Comparison of ENCODE assay signal across 24 cellular contexts in genomic region chr3:162945626-162946025, GRCh38.
A peak's percentile ranks its signal among the peaks of the same experiment; 100 is the strongest.
DNase-seq lines count a peak whose midpoint lies in the region; ATAC-seq and TF ChIP-seq lines count a peak whose summit lies in the region.
"Had no signal": no experiment of that assay in that cellular context is flagged by ENCODE, and none has a peak within 500 bp of the region (broad histone marks: within the 10 kb centered on the region; RNA-seq: fewer than 3 reads in every experiment).

No MANE protein-coding gene starts in this region.

- no peak overlapping the region for H3K4me2 ChIP-seq in PC-3 (ENCODE audit: low read length)
- H3K4me2 ChIP-seq: BLaER1 had no signal

- H2AFZ ChIP-seq in PC-3 (ENCODE audit: low read length): no peak overlapping the region

- BruUV-seq in PC-3 (replicated peaks; lab: Mats Ljungman, UMichigan): no TSS peak

- H3K9ac ChIP-seq in PC-3 (ENCODE audit: low read length): no peak overlapping the region
- H3K9ac ChIP-seq: BLaER1 had no signal

- no peaks in the 10 kb centered on the region for H3K79me2 ChIP-seq in PC-3 (ENCODE audit: low read length)

- no peaks in the 10 kb centered on the region for H3F3A ChIP-seq in PC-3 (ENCODE audit: low read length, unreplicated experiment)

- POLR2A ChIA-PET in PC-3 (lab: Charles Lee; ENCODE audit: unreplicated experiment): no interaction called here

- H3K9me3 ChIP-seq in PC-3 (ENCODE audit: low read length) (no peaks in the 10 kb centered on the region), RWPE2 (ENCODE audit: severe bottlenecking) (no peaks in the 10 kb centered on the region)
- H3K9me3 ChIP-seq: BE2C, BLaER1 had no signal

- intact Hi-C loops in PC-3 (cut with micrococcal nuclease): no loop called here
- intact Hi-C loops in Right ventricle myocardium inferior (cut with DNase I): no loop called here

- no peaks in the 10 kb centered on the region for H3K9me2 ChIP-seq in PC-3 (replicated peaks; ENCODE audit: low read length)

- H3K4me1 ChIP-seq in PC-3 (ENCODE audit: insufficient read depth, low read length): peaks cover 22% of the 10 kb centered on the region
- no peaks in the 10 kb centered on the region for H3K4me1 ChIP-seq in RWPE2 (ENCODE audit: insufficient read depth, poor library complexity, severe bottlenecking)
- H3K4me1 ChIP-seq: BE2C, BLaER1 had no signal

- no peak overlapping the region for H3K27ac ChIP-seq in PC-3 (ENCODE audit: low read length)
- H3K27ac ChIP-seq in RWPE2 (ENCODE audit: poor library complexity, severe bottlenecking): no peak overlapping the region
- H3K27ac ChIP-seq: BLaER1 had no signal

- TF ChIP-seq CTCF in PC-3 (conservative IDR thresholded peaks at IDR 0.05; ENCODE audit: low read depth, low read length) (no peak), RWPE2 (IDR thresholded peaks at IDR 0.05; ENCODE audit: poor library complexity, severe bottlenecking) (no peak), epithelial cell of esophagus (IDR thresholded peaks at IDR 0.05; ENCODE audit: insufficient read depth, low read depth, low read length, missing control alignments) (no peak)

- CTCF ChIA-PET in PC-3 (lab: Charles Lee): no interaction called here

- H3K36me3 ChIP-seq in PC-3 (ENCODE audit: low read depth, low read length) (no peaks in the 10 kb centered on the region), RWPE2 (ENCODE audit: low read depth) (no peaks in the 10 kb centered on the region)
- H3K36me3 ChIP-seq: BE2C, BLaER1 had no signal

- DNase-seq in HPDE6-E6E7 (ENCODE audit: extremely low spot score): peak; percentile 12
- peak; percentile 76 for DNase-seq in PC-3
- DNase-seq in RWPE2 (ENCODE audit: low spot score): no peak
- DNase-seq in epithelial cell of esophagus (ENCODE audit: low read depth): peak; percentile 36
- DNase-seq in Right ventricle myocardium inferior (ENCODE audit: missing footprints): no peak
- no peak for DNase-seq in NK-92 treated with Interleukin-12 subunit alpha and Interleukin-12 subunit beta, amount 100 ng/mL, for 24 hours (lab: John Stamatoyannopoulos, UW)
- DNase-seq in stimulated activated naive CD8-positive, alpha-beta T cell treated with anti-CD3 and anti-CD28 coated beads, Interleukin-15, Interleukin-2, amounts not matched to agents 100 U/mL and 50 U/mL, for 24 hours: no peak
- DNase-seq: 8988T; ACHN; BE2C; C1 segment of cervical spinal cord; CD4-positive, alpha-beta memory T cell; CD4-positive, CD25-positive, alpha-beta regulatory T cell; CD8-positive, alpha-beta memory T cell; COR-L47; DMS 273 treated with DMSO at 0.1 percent for 48 hours; DMS153; DMS53; DMS79; DND-41; EL; GF-D8 had no signal

- H3K4me3 ChIP-seq in PC-3 (ENCODE audit: low read length) (no peak overlapping the region), RWPE2 (ENCODE audit: severe bottlenecking) (no peak overlapping the region), epithelial cell of esophagus (ENCODE audit: low read length) (no peak overlapping the region)
- H3K4me3 ChIP-seq: BLaER1 had no signal

- H3K27me3 ChIP-seq in PC-3 (ENCODE audit: low read length) (no peaks in the 10 kb centered on the region), RWPE2 (ENCODE audit: insufficient read depth, poor library complexity, severe bottlenecking) (no peaks in the 10 kb centered on the region)
- H3K27me3 ChIP-seq: BE2C, BLaER1 had no signal

- ATAC-seq in PC-3 (peak; percentile 97), RWPE2 (ENCODE audit: low read depth) (peak; percentile 63; the same call in 2 of the 3 replicates), HG03520 (IDR thresholded peaks at IDR 0.05; ENCODE audit: unreplicated experiment) (no peak), Right ventricle myocardium inferior (no peak)
- no peak for ATAC-seq in stimulated activated naive CD8-positive, alpha-beta T cell treated with anti-CD3 and anti-CD28 coated beads, Interleukin-15, Interleukin-2, amounts not matched to agents 100 U/mL and 50 U/mL, for 24 hours

- no peaks in the 10 kb centered on the region for H4K20me1 ChIP-seq in PC-3 (ENCODE audit: low read length)
- H4K20me1 ChIP-seq: BLaER1 had no signal

Comparison
In these comparisons a context has a peak if more than half of its experiments do, and no peak if none do; other contexts are left out.
1. DNase-seq: peak in HPDE6-E6E7 (single experiment), PC-3 (single experiment) and epithelial cell of esophagus (single experiment); none in RWPE2 (single experiment), Right ventricle myocardium inferior (single experiment), NK-92 treated with Interleukin-12 subunit alpha and Interleukin-12 subunit beta, amount 100 ng/mL, for 24 hours (single experiment) and stimulated activated naive CD8-positive, alpha-beta T cell treated with anti-CD3 and anti-CD28 coated beads, Interleukin-15, Interleukin-2, amounts not matched to agents 100 U/mL and 50 U/mL, for 24 hours (single experiment).
2. ATAC-seq: peak in PC-3 (single experiment) and RWPE2 (single experiment); none in HG03520 (single experiment), Right ventricle myocardium inferior (single experiment) and stimulated activated naive CD8-positive, alpha-beta T cell treated with anti-CD3 and anti-CD28 coated beads, Interleukin-15, Interleukin-2, amounts not matched to agents 100 U/mL and 50 U/mL, for 24 hours (single experiment).